Comparison of ENCODE assay signal across 8 cellular contexts in genomic region chr1:22420456-22421053, GRCh38. TPM values are rescaled to one million over a fixed set of nuclear protein-coding genes. Genes with fewer than 3 reads are reported as not detected.
DNase-seq lines count a peak whose midpoint lies in the region; ATAC-seq and TF ChIP-seq lines count a peak whose summit lies in the region.

No MANE protein-coding gene starts in this region.

- H3K36me3 ChIP-seq in lower lobe of right lung, result no peaks in the 10 kb centered on the region

- TF ChIP-seq CTCF in H9 (conservative IDR thresholded peaks at IDR 0.05), result peak; percentile 91
- peak; percentile 80 for TF ChIP-seq CTCF in lower lobe of right lung (IDR thresholded peaks at IDR 0.05)

- H2BK120ac ChIP-seq in H9 (ENCODE audit: low read depth, low read length, poor library complexity, severe bottlenecking), result no peak overlapping the region

- peaks cover 8 to 13% of the 10 kb centered on the region in 2 experiments for H3K4me1 Mint-ChIP-seq in H9

- no peak overlapping the region for H2BK12ac ChIP-seq in H9 (ENCODE audit: insufficient read length, low read depth, low read length)

- no peak overlapping the region for H3K56ac ChIP-seq in H9 (ENCODE audit: insufficient read length, low read depth, low read length)

- H3K27me3 ChIP-seq in H9 (ENCODE audit: insufficient read depth, low read length) (no peaks in the 10 kb centered on the region), lower lobe of right lung (ENCODE audit: low read depth) (peaks cover 22% of the 10 kb centered on the region)

- no CpG with 5 or more reads among the region's 15 CpGs for WGBS in H9 (ENCODE audit: extremely low coverage, insufficient read length, low lambda C conversion rate)

- no peak overlapping the region for H2BK15ac ChIP-seq in H9 (ENCODE audit: low read depth, low read length)

- H3K14ac ChIP-seq in H9 (ENCODE audit: insufficient read depth, low read length), result no peak overlapping the region

- no peak overlapping the region for H4K5ac ChIP-seq in H9 (ENCODE audit: insufficient read length, low read depth, low read length)

- H3K4ac ChIP-seq in H9 (ENCODE audit: low read depth, low read length), result no peak overlapping the region

- H3K23me2 ChIP-seq in H9 (ENCODE audit: insufficient read length, low read depth, low read length, poor library complexity, severe bottlenecking), result no peaks in the 10 kb centered on the region

- intact Hi-C loops in lower lobe of right lung (cut with DNase I), result loop anchor here (10.0 kb wide), 1 partner anchor 224 kb away; the partner anchor contains the start of gene C1QC

- peak; percentile 93 to 94 for ATAC-seq in lower lobe of right lung
- ATAC-seq in HG02885 (IDR thresholded peaks at IDR 0.05; ENCODE audit: poor library complexity, unreplicated experiment), result no peak

- H3K79me1 ChIP-seq in H9 (ENCODE audit: insufficient read depth, low read depth, low read length, poor library complexity, severe bottlenecking), result no peaks in the 10 kb centered on the region

- H3K4me3 ChIP-seq in lower lobe of right lung, result no peak overlapping the region

- no peak overlapping the region for H3K27ac Mint-ChIP-seq in H9

- H3K9ac ChIP-seq in H9 (ENCODE audit: extremely low read depth, insufficient read length, low read length), result no peak overlapping the region

- no peaks in the 10 kb centered on the region for H3K4me1 ChIP-seq in H9 (ENCODE audit: insufficient read depth, low read length)
- H3K4me1 ChIP-seq in lower lobe of right lung, result no peaks in the 10 kb centered on the region

- DNase-seq in Ammon's horn (ENCODE audit: low spot score), result peak; percentile 91
- DNase-seq in H9, result peak; percentile 93
- peak; percentile 68 to 87 for DNase-seq in NCI-H446 (lab: John Stamatoyannopoulos, UW)
- peak; percentile 74 for DNase-seq in activated CD4-positive, alpha-beta T cell treated with anti-CD3 and anti-CD28 coated beads for 48 hours
- DNase-seq in dermis microvascular lymphatic vessel endothelial cell (ENCODE audit: low read depth in 2 of 2), result peak; percentile 75 to 86
- DNase-seq in lower lobe of right lung, result peak; percentile 89
- DNase-seq in stimulated activated CD8-positive, alpha-beta memory T cell treated with anti-CD3 and anti-CD28 coated beads, Interleukin-12 subunit alpha, Interleukin-12 subunit beta, amount 100 ng/mL, for 4 hours (ENCODE audit: low read depth), result peak; percentile 10

- H2BK5ac ChIP-seq in H9 (ENCODE audit: insufficient read length, low read length), result no peak overlapping the region

- H3K9me3 Mint-ChIP-seq in H9, result no peaks in the 10 kb centered on the region

- H2AFZ ChIP-seq in H9 (ENCODE audit: low read length), result no peak overlapping the region

- H3K27ac ChIP-seq in H9 (ENCODE audit: insufficient read length, low read depth, low read length) (no peak overlapping the region), lower lobe of right lung (no peak overlapping the region)

- no peak overlapping the region for H3K18ac ChIP-seq in H9 (ENCODE audit: insufficient read length, low read depth, low read length)

- H4K8ac ChIP-seq in H9 (replicated peaks; ENCODE audit: insufficient read length, low read depth, low read length), result no peak overlapping the region

- no peak overlapping the region for H3K23ac ChIP-seq in H9 (ENCODE audit: insufficient read length, low read depth, low read length)

- no peak overlapping the region for H2BK20ac ChIP-seq in H9 (ENCODE audit: low read depth, low read length, poor library complexity, severe bottlenecking)

- H3K79me2 ChIP-seq in H9 (ENCODE audit: insufficient read depth, low read length), result no peaks in the 10 kb centered on the region

- no peak overlapping the region for H3K4me2 ChIP-seq in H9 (ENCODE audit: insufficient read depth, insufficient read length, low read length)

- no peaks in the 10 kb centered on the region for H4K20me1 ChIP-seq in H9 (ENCODE audit: control insufficient read depth, insufficient read depth, insufficient read length)

- H3K36me3 Mint-ChIP-seq in H9 (ENCODE audit: insufficient read depth in 1 of 3, low read depth in 3 of 3), result no peaks in the 10 kb centered on the region

- peaks cover 3% of the 10 kb centered on the region; the same call in 1 of the 2 replicates for H3K27me3 Mint-ChIP-seq in H9 (ENCODE audit: low read depth)

- no peak overlapping the region for H3T11ph ChIP-seq in H9 (ENCODE audit: low read length)

- no peak overlapping the region for H2AK5ac ChIP-seq in H9 (ENCODE audit: insufficient read length, low read length)

- no peak overlapping the region for H4K91ac ChIP-seq in H9 (ENCODE audit: insufficient read length, low read depth, low read length)

- H3K4me3 Mint-ChIP-seq in H9, result no peak overlapping the region

- H3K9me3 ChIP-seq in H9 (ENCODE audit: control insufficient read depth, low read depth, low read length) (no peaks in the 10 kb centered on the region), lower lobe of right lung (no peaks in the 10 kb centered on the region)

RNA-seq across cellular contexts. Expression of gene ZBTB40, which starts 31.1 kb away (rescaled TPM):
- total RNA-seq in H9 (2021) (14.6 and 16.3 TPM in 2 replicates), dermis microvascular lymphatic vessel endothelial cell (8.1 and 10.1 TPM in 2 replicates), lower lobe of right lung (25.3 TPM)

Comparison
In these comparisons a context has a peak if more than half of its experiments do, and no peak if none do; other contexts are left out.
1. DNase-seq: peak in every context shown above with its lines; median percentile 93 in H9; 91 in Ammon's horn; 89 in lower lobe of right lung; 80 in dermis microvascular lymphatic vessel endothelial cell; 78 in NCI-H446; 74 in activated CD4-positive, alpha-beta T cell treated with anti-CD3 and anti-CD28 coated beads for 48 hours; 10 in stimulated activated CD8-positive, alpha-beta memory T cell treated with anti-CD3 and anti-CD28 coated beads, Interleukin-12 subunit alpha, Interleukin-12 subunit beta, amount 100 ng/mL, for 4 hours.